34 cellular contexts compared by ENCODE assay signal in the genomic region with DNA sequence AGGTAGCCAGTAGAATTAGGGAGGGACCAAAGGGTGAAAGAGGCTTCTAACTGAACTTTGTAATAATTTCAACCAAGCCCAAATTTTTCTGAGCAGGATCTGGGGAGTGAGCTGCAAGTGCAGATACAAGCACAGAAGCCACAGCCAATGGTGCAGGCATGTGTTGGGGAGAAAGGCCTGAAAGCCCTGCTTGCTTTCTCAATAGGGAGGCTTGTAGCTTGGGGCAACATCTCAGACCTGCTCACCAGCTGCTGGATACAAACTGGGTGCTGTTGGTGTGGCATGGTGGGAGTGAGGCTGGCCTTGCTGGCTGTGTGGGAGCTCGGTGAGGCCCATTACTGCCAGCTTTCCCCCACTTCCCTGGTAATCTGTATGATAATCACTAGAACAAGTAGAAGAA.
"Had no signal": no experiment of that assay in that cellular context is flagged by ENCODE, and none has a peak within 500 bp of the region (broad histone marks: within the 10 kb centered on the region; RNA-seq: fewer than 3 reads in every experiment).

No MANE protein-coding gene starts in this region.

- ATAC-seq: activated CD4-positive, alpha-beta T cell treated with anti-CD3 and anti-CD28 coated beads for 36 hours; activated naive CD4-positive, alpha-beta T cell treated with anti-CD3 and anti-CD28 coated beads, Interleukin-2, amount 50 U/mL, for 72 hours; activated T-cell treated with anti-CD3 and anti-CD28 coated beads, Interleukin-2, amount 50 U/mL, for 72 hours; foreskin keratinocyte; gastrocnemius medialis; heart left ventricle; T-helper 17 cell had no signal

- H3K4me1 Mint-ChIP-seq: activated CD4-positive, alpha-beta T cell treated with anti-CD3 and anti-CD28 coated beads for 36 hours; activated CD4-positive, alpha-beta T cell treated with anti-CD3 and anti-CD28 coated beads, Interleukin-2, amount 10 ng/mL, durations not matched to agents 24 days and 14 days; activated naive CD4-positive, alpha-beta T cell treated with anti-CD3 and anti-CD28 coated beads, Interleukin-2, amount 10 ng/mL, durations not matched to agents 7 days and 5 days; activated naive CD8-positive, alpha-beta T cell treated with anti-CD3 and anti-CD28 coated beads, Interleukin-2, amount 10 ng/mL, durations not matched to agents 7 days and 5 days; brain; T-helper 17 cell had no signal

- H3K36me3 ChIP-seq: ascending aorta, breast epithelium, cardiac muscle cell, esophagus muscularis mucosa, gastrocnemius medialis, heart left ventricle, WERI-Rb-1 had no signal

- H3K27me3 ChIP-seq: ascending aorta, breast epithelium, cardiac muscle cell, dorsolateral prefrontal cortex, esophagus muscularis mucosa, foreskin keratinocyte, gastrocnemius medialis, heart left ventricle had no signal

- H3K9me3 ChIP-seq: ascending aorta, breast epithelium, esophagus muscularis mucosa, gastrocnemius medialis had no signal

- H3K9me3 Mint-ChIP-seq: activated CD4-positive, alpha-beta T cell treated with anti-CD3 and anti-CD28 coated beads, Interleukin-2, amount 10 ng/mL, durations not matched to agents 24 days and 14 days; activated naive CD8-positive, alpha-beta T cell treated with anti-CD3 and anti-CD28 coated beads, Interleukin-2, amount 10 ng/mL, durations not matched to agents 7 days and 5 days; dendritic cell treated with granulocyte-macrophage colony-stimulating factor and Interleukin-4, amounts not matched to agents 40 ng/mL and 50 ng/mL, for 4 days had no signal

- H3K4me1 ChIP-seq: ascending aorta, breast epithelium, esophagus muscularis mucosa, foreskin keratinocyte, gastrocnemius medialis, heart left ventricle had no signal

- H3K36me3 Mint-ChIP-seq: activated CD4-positive, alpha-beta memory T cell treated with anti-CD3 and anti-CD28 coated beads for 36 hours; activated naive CD4-positive, alpha-beta T cell treated with anti-CD3 and anti-CD28 coated beads, Interleukin-2, amount 10 ng/mL, durations not matched to agents 7 days and 5 days; activated naive CD4-positive, alpha-beta T cell treated with anti-CD3 and anti-CD28 coated beads, Interleukin-2, amount 50 U/mL, for 72 hours; activated naive CD8-positive, alpha-beta T cell treated with anti-CD3 and anti-CD28 coated beads, Interleukin-2, amount 10 ng/mL, durations not matched to agents 7 days and 5 days; brain had no signal

- H3K4me3 ChIP-seq: ascending aorta, breast epithelium, cardiac muscle cell, coronary artery, dorsolateral prefrontal cortex, esophagus muscularis mucosa, gastrocnemius medialis, heart left ventricle had no signal

- H3K27me3 Mint-ChIP-seq: activated CD4-positive, alpha-beta memory T cell treated with anti-CD3 and anti-CD28 coated beads for 36 hours; activated CD4-positive, alpha-beta T cell treated with anti-CD3 and anti-CD28 coated beads for 36 hours; activated CD4-positive, alpha-beta T cell treated with anti-CD3 and anti-CD28 coated beads, Interleukin-2, amount 10 ng/mL, durations not matched to agents 24 days and 14 days; activated naive CD4-positive, alpha-beta T cell treated with anti-CD3 and anti-CD28 coated beads, Interleukin-2, amount 10 ng/mL, durations not matched to agents 7 days and 5 days; activated naive CD8-positive, alpha-beta T cell treated with anti-CD3 and anti-CD28 coated beads, Interleukin-2, amount 10 ng/mL, durations not matched to agents 7 days and 5 days; activated T-cell treated with anti-CD3 and anti-CD28 coated beads, Interleukin-2, amount 50 U/mL, for 24 hours; brain; dendritic cell treated with granulocyte-macrophage colony-stimulating factor and Interleukin-4, amounts not matched to agents 40 ng/mL and 50 ng/mL, for 4 days; T-helper 17 cell had no signal

- H3K27ac ChIP-seq: ascending aorta, breast epithelium, cardiac muscle cell, coronary artery, dorsolateral prefrontal cortex, esophagus muscularis mucosa, foreskin keratinocyte, gastrocnemius medialis, heart left ventricle, WERI-Rb-1 had no signal

- H3K4me3 Mint-ChIP-seq: activated CD4-positive, alpha-beta memory T cell treated with anti-CD3 and anti-CD28 coated beads for 36 hours; activated CD4-positive, alpha-beta T cell treated with anti-CD3 and anti-CD28 coated beads for 36 hours; activated CD4-positive, alpha-beta T cell treated with anti-CD3 and anti-CD28 coated beads, Interleukin-2, amount 10 ng/mL, durations not matched to agents 24 days and 14 days; activated naive CD4-positive, alpha-beta T cell treated with anti-CD3 and anti-CD28 coated beads, Interleukin-2, amount 10 ng/mL, durations not matched to agents 7 days and 5 days; activated naive CD8-positive, alpha-beta T cell treated with anti-CD3 and anti-CD28 coated beads, Interleukin-2, amount 10 ng/mL, durations not matched to agents 7 days and 5 days; activated T-cell treated with anti-CD3 and anti-CD28 coated beads, Interleukin-2, amount 50 U/mL, for 24 hours; activated T-cell treated with anti-CD3 and anti-CD28 coated beads, Interleukin-2, amount 50 U/mL, for 72 hours; brain; dendritic cell treated with granulocyte-macrophage colony-stimulating factor and Interleukin-4, amounts not matched to agents 40 ng/mL and 50 ng/mL, for 4 days; T-helper 17 cell; T-helper 2 cell treated with Interferon-gamma antibody and Interleukin-4, amounts not matched to agents 5 μg/mL and 100 μg/mL, for 36 hours had no signal

- DNase-seq: activated CD4-positive, alpha-beta memory T cell treated with anti-CD3 and anti-CD28 coated beads for 36 hours; activated CD4-positive, alpha-beta T cell treated with anti-CD3 and anti-CD28 coated beads for 36 hours; activated CD4-positive, alpha-beta T cell treated with anti-CD3 and anti-CD28 coated beads, Interleukin-2, amount 10 ng/mL, durations not matched to agents 24 days and 14 days; activated CD4-positive, CD25-positive, alpha-beta regulatory T cell; activated CD4-positive, CD25-positive, alpha-beta regulatory T cell treated with anti-CD3 and anti-CD28 coated beads, Interleukin-2, amount 50 U/mL, for 72 hours; activated CD8-positive, alpha-beta memory T cell treated with anti-CD3 and anti-CD28 coated beads, Interleukin-2, amount 50 U/mL, for 48 hours; activated gamma-delta T cell; activated naive CD4-positive, alpha-beta T cell; activated naive CD4-positive, alpha-beta T cell treated with anti-CD3 and anti-CD28 coated beads, Interleukin-2, amount 10 ng/mL, durations not matched to agents 7 days and 5 days; activated naive CD8-positive, alpha-beta T cell treated with anti-CD3 and anti-CD28 coated beads, Interleukin-2, amount 10 ng/mL, durations not matched to agents 7 days and 5 days; activated T-cell treated with anti-CD3 and anti-CD28 coated beads for 4 hours; activated T-cell treated with anti-CD3 and anti-CD28 coated beads, Interleukin-2, amount 50 U/mL, for 24 hours; activated T-cell treated with anti-CD3 and anti-CD28 coated beads, Interleukin-2, amount 50 U/mL, for 72 hours; central memory CD4-positive, alpha-beta T cell; dorsolateral prefrontal cortex; effector memory CD4-positive, alpha-beta T cell; erythroblast; foreskin keratinocyte; gastrocnemius medialis; glutamatergic neuron; heart left ventricle; T-helper 1 cell; T-helper 17 cell; T1000; WERI-Rb-1 had no signal

- H3K27ac Mint-ChIP-seq: activated CD4-positive, alpha-beta memory T cell treated with anti-CD3 and anti-CD28 coated beads for 36 hours; activated CD4-positive, alpha-beta T cell treated with anti-CD3 and anti-CD28 coated beads for 36 hours; activated CD4-positive, alpha-beta T cell treated with anti-CD3 and anti-CD28 coated beads, Interleukin-2, amount 10 ng/mL, durations not matched to agents 24 days and 14 days; activated naive CD4-positive, alpha-beta T cell treated with anti-CD3 and anti-CD28 coated beads, Interleukin-2, amount 10 ng/mL, durations not matched to agents 7 days and 5 days; activated naive CD4-positive, alpha-beta T cell treated with anti-CD3 and anti-CD28 coated beads, Interleukin-2, amount 50 U/mL, for 72 hours; activated naive CD8-positive, alpha-beta T cell treated with anti-CD3 and anti-CD28 coated beads, Interleukin-2, amount 10 ng/mL, durations not matched to agents 7 days and 5 days; activated T-cell treated with anti-CD3 and anti-CD28 coated beads, Interleukin-2, amount 50 U/mL, for 24 hours; activated T-cell treated with anti-CD3 and anti-CD28 coated beads, Interleukin-2, amount 50 U/mL, for 72 hours; brain; dendritic cell treated with granulocyte-macrophage colony-stimulating factor and Interleukin-4, amounts not matched to agents 40 ng/mL and 50 ng/mL, for 4 days; T-helper 17 cell; T-helper 2 cell treated with Interferon-gamma antibody and Interleukin-4, amounts not matched to agents 5 μg/mL and 100 μg/mL, for 36 hours had no signal
